ENCODE assay signal across 19 cellular contexts in genomic region chr2:181760521-181760920, GRCh38.
"Had no signal": no experiment of that assay in that cellular context is flagged by ENCODE, and none has a peak within 500 bp of the region (broad histone marks: within the 10 kb centered on the region; RNA-seq: fewer than 3 reads in every experiment).

No MANE protein-coding gene starts in this region.

- H3K4me1 ChIP-seq: right atrium auricular region, sigmoid colon, thyroid gland, upper lobe of left lung, uterus had no signal

- H3K36me3 Mint-ChIP-seq: naive B cell had no signal

- H3K4me1 Mint-ChIP-seq: naive B cell, nephron had no signal

- H3K27ac ChIP-seq: coronary artery, right atrium auricular region, sigmoid colon, stomach, thyroid gland, upper lobe of left lung, uterus had no signal

- H3K27ac Mint-ChIP-seq: naive B cell, nephron had no signal

- DNase-seq: effector CD8-positive, alpha-beta T cell; foreskin melanocyte; head of caudate nucleus; hippocampal formation; left colon; left ventricle myocardium superior; mesendoderm; naive B cell; sigmoid colon; stimulated activated naive CD4-positive, alpha-beta T cell; stomach; thyroid gland; upper lobe of left lung; uterus had no signal

- H3K4me3 Mint-ChIP-seq: naive B cell, nephron had no signal

- H3K4me3 ChIP-seq: coronary artery, lung, right atrium auricular region, sigmoid colon, skin epidermis, stomach, thyroid gland, upper lobe of left lung, uterus had no signal

- H3K36me3 ChIP-seq: right atrium auricular region, sigmoid colon, stomach, thyroid gland, upper lobe of left lung, uterus had no signal

- H3K27me3 ChIP-seq: right atrium auricular region, sigmoid colon, stomach, thyroid gland, upper lobe of left lung, uterus had no signal

- H3K9me3 ChIP-seq: right atrium auricular region, sigmoid colon, stomach, thyroid gland, upper lobe of left lung, uterus had no signal
